ENCODE assay signal across 8 cellular contexts in genomic region chr2:171923206-171923605, GRCh38. TPM values are rescaled to one million over a fixed set of nuclear protein-coding genes. Genes with fewer than 3 reads are reported as not detected.
A peak's percentile ranks its signal among the peaks of the same experiment; 100 is the strongest.
DNase-seq lines count a peak whose midpoint lies in the region; ATAC-seq and TF ChIP-seq lines count a peak whose summit lies in the region.

No MANE protein-coding gene starts in this region.

- no peaks in the 10 kb centered on the region for H3K27me3 Mint-ChIP-seq in activated CD4-positive, alpha-beta T cell treated with anti-CD3 and anti-CD28 coated beads, Interleukin-2, amount 10 ng/mL, durations not matched to agents 7 days and 5 days

- H3K4me1 ChIP-seq in OCI-LY1 (ENCODE audit: insufficient read depth, low read length, severe bottlenecking) (peaks cover 28% of the 10 kb centered on the region), muscle layer of duodenum (ENCODE audit: control insufficient read depth in 1 of 2, insufficient read depth in 2 of 2, low read length in 2 of 2) (peaks cover 11 to 24% of the 10 kb centered on the region in 2 donors)

- H3F3A ChIP-seq in OCI-LY1 (ENCODE audit: insufficient read depth, low read length) = no peaks in the 10 kb centered on the region

- no peaks in the 10 kb centered on the region for H4K20me1 ChIP-seq in OCI-LY1 (ENCODE audit: insufficient read depth, low read length)

- CTCF ChIA-PET in activated CD4-positive, alpha-beta T cell treated with anti-CD3 and anti-CD28 coated beads, Interleukin-2, amount 10 ng/mL, durations not matched to agents 7 days and 5 days (lab: Charles Lee) = interaction anchor here (0.6 to 1.5 kb wide), 3 partner anchors 10 to 221 kb away, joined by 4 to 5 read pairs (median 5); no protein-coding TSS in a partner anchor

- H2AFZ ChIP-seq in OCI-LY1 (ENCODE audit: low read length) = no peak overlapping the region

- H3K9me2 ChIP-seq in OCI-LY1 (ENCODE audit: low read depth, low read length) = no peaks in the 10 kb centered on the region

- peak overlapping the region; percentile 96 for H3K27ac Mint-ChIP-seq in activated CD4-positive, alpha-beta T cell treated with anti-CD3 and anti-CD28 coated beads, Interleukin-2, amount 10 ng/mL, durations not matched to agents 7 days and 5 days

- peaks cover 42% of the 10 kb centered on the region for H3K4me1 Mint-ChIP-seq in activated CD4-positive, alpha-beta T cell treated with anti-CD3 and anti-CD28 coated beads, Interleukin-2, amount 10 ng/mL, durations not matched to agents 7 days and 5 days

- peak overlapping the region; percentile 89 for H3K4me2 ChIP-seq in OCI-LY1 (ENCODE audit: low read length)

- H3K9me3 ChIP-seq in OCI-LY1 (ENCODE audit: low read length) (no peaks in the 10 kb centered on the region), muscle layer of duodenum (ENCODE audit: control insufficient read depth in 1 of 2, low read length in 2 of 2) (no peaks in the 10 kb centered on the region)

- H3K36me3 Mint-ChIP-seq in activated CD4-positive, alpha-beta T cell treated with anti-CD3 and anti-CD28 coated beads, Interleukin-2, amount 10 ng/mL, durations not matched to agents 7 days and 5 days (ENCODE audit: low read depth) = peaks cover 26% of the 10 kb centered on the region

- peak overlapping the region; percentile 86 for H3K9ac ChIP-seq in OCI-LY1 (ENCODE audit: low read length)

- TF ChIP-seq CTCF in OCI-LY1 (IDR thresholded peaks at IDR 0.05; ENCODE audit: low read length) = no peak

- no peak for DNase-seq in activated CD4-positive, alpha-beta T cell treated with anti-CD3 and anti-CD28 coated beads, Interleukin-2, amount 10 ng/mL, durations not matched to agents 7 days and 5 days
- DNase-seq in activated CD4-positive, alpha-beta T cell treated with anti-CD3 and anti-CD28 coated beads for 48 hours = no peak
- DNase-seq in dedifferentiated amniotic fluid mesenchymal stem cell (ENCODE audit: extremely low spot score) = peak; percentile 51

- H3K4me3 ChIP-seq in OCI-LY1 (ENCODE audit: low read depth, low read length, poor library complexity, severe bottlenecking) = peak overlapping the region; percentile 86
- H3K4me3 ChIP-seq in muscle layer of duodenum (ENCODE audit: low read depth in 1 of 2, low read length in 2 of 2) = peak overlapping the region; percentile 71 to 99

- H3K27ac ChIP-seq in OCI-LY1 (ENCODE audit: low read depth, low read length, poor library complexity, severe bottlenecking) (peak overlapping the region; percentile 45), muscle layer of duodenum (ENCODE audit: low read length) (peak overlapping the region; percentile 99)

- no peak for ATAC-seq in HG02623 (IDR thresholded peaks at IDR 0.05; ENCODE audit: unreplicated experiment)
- ATAC-seq in GM18861 (IDR thresholded peaks at IDR 0.05; ENCODE audit: unreplicated experiment) = no peak
- ATAC-seq in HG03175 (IDR thresholded peaks at IDR 0.05; ENCODE audit: unreplicated experiment) = no peak

- H3K79me2 ChIP-seq in OCI-LY1 (ENCODE audit: insufficient read depth, low read length) = peaks cover 26% of the 10 kb centered on the region

- POLR2A ChIA-PET in activated CD4-positive, alpha-beta T cell treated with anti-CD3 and anti-CD28 coated beads, Interleukin-2, amount 10 ng/mL, durations not matched to agents 7 days and 5 days (lab: Charles Lee) = interaction anchor here (0.6 kb wide), 1 partner anchor 158 kb away, joined by 3 read pairs; no protein-coding TSS in a partner anchor

- peak overlapping the region; percentile 89 for H3K4me3 Mint-ChIP-seq in activated CD4-positive, alpha-beta T cell treated with anti-CD3 and anti-CD28 coated beads, Interleukin-2, amount 10 ng/mL, durations not matched to agents 7 days and 5 days

- H3K27me3 ChIP-seq in OCI-LY1 (ENCODE audit: insufficient read depth, low read length) = no peaks in the 10 kb centered on the region
- no peaks in the 10 kb centered on the region for H3K27me3 ChIP-seq in muscle layer of duodenum (ENCODE audit: low read depth, low read length)

- H3K36me3 ChIP-seq in OCI-LY1 (ENCODE audit: insufficient read depth, low read length) (peaks cover 29% of the 10 kb centered on the region), muscle layer of duodenum (ENCODE audit: control insufficient read depth in 1 of 2, insufficient read depth in 2 of 2, low read length in 2 of 2) (peaks cover 1 to 12% of the 10 kb centered on the region in 2 donors)

- H3K9me3 Mint-ChIP-seq in activated CD4-positive, alpha-beta T cell treated with anti-CD3 and anti-CD28 coated beads, Interleukin-2, amount 10 ng/mL, durations not matched to agents 7 days and 5 days = no peaks in the 10 kb centered on the region

RNA-seq across cellular contexts. Expression of gene HAT1, which starts 0.9 kb away (rescaled TPM):
- total RNA-seq in activated CD4-positive, alpha-beta T cell treated with anti-CD3 and anti-CD28 coated beads, Interleukin-2, amount 10 ng/mL, durations not matched to agents 7 days and 5 days = 10 to 100 TPM; 63.0 to 75.3 TPM

RNA-seq across cellular contexts. Expression of gene SLC25A12, which starts 29.2 kb away (rescaled TPM):
- total RNA-seq in activated CD4-positive, alpha-beta T cell treated with anti-CD3 and anti-CD28 coated beads, Interleukin-2, amount 10 ng/mL, durations not matched to agents 7 days and 5 days = 10 to 100 TPM; 26.7 to 28.8 TPM
